In genomic region chr9:27019589-27019988, GRCh38 we compare ENCODE assay signal across 33 cellular contexts. TPM values are rescaled to one million over a fixed set of nuclear protein-coding genes. Genes with fewer than 3 reads are reported as not detected.
A peak's percentile ranks its signal among the peaks of the same experiment; 100 is the strongest.
DNase-seq lines count a peak whose midpoint lies in the region; ATAC-seq, FAIRE-seq and TF ChIP-seq lines count a peak whose summit lies in the region.
"Had no signal": no experiment of that assay in that cellular context is flagged by ENCODE, and none has a peak within 500 bp of the region (broad histone marks: within the 10 kb centered on the region; RNA-seq: fewer than 3 reads in every experiment).

No MANE protein-coding gene starts in this region.

- CTCF ChIA-PET in AG04449 (lab: Yijun Ruan, JAX) = interaction anchor here (0.9 to 4.9 kb wide), 2 partner anchors 10 to 13 kb away, joined by 3 to 26 read pairs; no protein-coding TSS in a partner anchor

- peaks cover 3% of the 10 kb centered on the region for H3K9me3 Mint-ChIP-seq in astrocyte (ENCODE audit: unreplicated experiment)
- H3K9me3 Mint-ChIP-seq: activated CD8-positive, alpha-beta T cell treated with anti-CD3 and anti-CD28 coated beads for 36 hours; effector memory CD8-positive, alpha-beta T cell; stimulated activated naive B cell treated with anti-CD40 and anti-IgM and Interleukin-4, amounts not matched to agents 10 μg/mL and 1 μg/mL and 100 μg/mL, for 72 hours had no signal

- H3K9me3 ChIP-seq in astrocyte (ENCODE audit: insufficient read depth, low read depth, low read length) = no peaks in the 10 kb centered on the region
- H3K9me3 ChIP-seq: esophagus squamous epithelium, sigmoid colon, thoracic aorta had no signal

- no peaks in the 10 kb centered on the region for H3K27me3 ChIP-seq in astrocyte (ENCODE audit: insufficient read depth, low read length)
- H3K27me3 ChIP-seq: esophagus squamous epithelium, hepatocyte, sigmoid colon had no signal

- FAIRE-seq in astrocyte (lab: Jason Lieb, UNC) = no peak

- ATAC-seq in HG03565 (IDR thresholded peaks at IDR 0.05; ENCODE audit: unreplicated experiment) = no peak
- ATAC-seq: activated CD8-positive, alpha-beta T cell treated with anti-CD3 and anti-CD28 coated beads for 36 hours; CD8-positive, alpha-beta T cell; effector memory CD8-positive, alpha-beta T cell; left ventricle myocardium superior had no signal

- H2AFZ ChIP-seq in astrocyte (ENCODE audit: low read depth, low read length) = no peak overlapping the region
- H2AFZ ChIP-seq: hepatocyte had no signal

- H3K9ac ChIP-seq in astrocyte (ENCODE audit: low read length) = no peak overlapping the region
- H3K9ac ChIP-seq: KMS-11 had no signal

- POLR2A ChIA-PET in AG04449 (lab: Yijun Ruan, JAX) = no interaction called here

- peaks cover 13% of the 10 kb centered on the region for H3K36me3 Mint-ChIP-seq in astrocyte (ENCODE audit: low read depth, unreplicated experiment)

- H3K4me1 ChIP-seq in astrocyte (ENCODE audit: insufficient read depth, low read length) = no peaks in the 10 kb centered on the region
- H3K4me1 ChIP-seq: esophagus squamous epithelium, sigmoid colon had no signal

- H3K4me3 Mint-ChIP-seq in astrocyte (ENCODE audit: unreplicated experiment) = no peak overlapping the region
- H3K4me3 Mint-ChIP-seq: activated CD8-positive, alpha-beta T cell treated with anti-CD3 and anti-CD28 coated beads for 36 hours; CD8-positive, alpha-beta T cell; effector memory CD8-positive, alpha-beta T cell; nephron progenitor cell; stimulated activated naive B cell treated with anti-CD40 and anti-IgM and Interleukin-4, amounts not matched to agents 10 μg/mL and 1 μg/mL and 100 μg/mL, for 72 hours had no signal

- TF ChIP-seq CTCF in AG04449 (IDR thresholded peaks at IDR 0.05; ENCODE audit: insufficient read depth, low read length, missing control alignments) = no peak
- TF ChIP-seq CTCF in astrocyte (IDR thresholded peaks at IDR 0.05; ENCODE audit: insufficient read depth, low read depth, low read length) = no peak

- H3K36me3 ChIP-seq in astrocyte (ENCODE audit: insufficient read depth, low read length) = peaks cover 7% of the 10 kb centered on the region

- H3K79me2 ChIP-seq in astrocyte (ENCODE audit: insufficient read depth, low read length) = no peaks in the 10 kb centered on the region
- H3K79me2 ChIP-seq: hepatocyte had no signal

- H3K27ac ChIP-seq in astrocyte (ENCODE audit: low read depth, low read length) = no peak overlapping the region
- H3K27ac ChIP-seq: esophagus squamous epithelium, hepatocyte, KMS-11, sigmoid colon, SK-N-MC, thoracic aorta had no signal

- no peak overlapping the region for H3K27ac Mint-ChIP-seq in astrocyte (ENCODE audit: unreplicated experiment)
- H3K27ac Mint-ChIP-seq: activated CD8-positive, alpha-beta T cell treated with anti-CD3 and anti-CD28 coated beads for 36 hours; CD8-positive, alpha-beta T cell; effector memory CD8-positive, alpha-beta T cell; nephron progenitor cell; stimulated activated naive B cell treated with anti-CD40 and anti-IgM and Interleukin-4, amounts not matched to agents 10 μg/mL and 1 μg/mL and 100 μg/mL, for 72 hours had no signal

- H3K27me3 Mint-ChIP-seq in astrocyte (ENCODE audit: low read depth, unreplicated experiment) = no peaks in the 10 kb centered on the region
- H3K27me3 Mint-ChIP-seq: activated CD8-positive, alpha-beta T cell treated with anti-CD3 and anti-CD28 coated beads for 36 hours; effector memory CD8-positive, alpha-beta T cell; stimulated activated naive B cell treated with anti-CD40 and anti-IgM and Interleukin-4, amounts not matched to agents 10 μg/mL and 1 μg/mL and 100 μg/mL, for 72 hours had no signal

- H3K4me1 Mint-ChIP-seq in astrocyte (ENCODE audit: low read depth, unreplicated experiment) = peaks cover 3% of the 10 kb centered on the region
- H3K4me1 Mint-ChIP-seq: nephron progenitor cell had no signal

- DNase-seq in AG04449 (ENCODE audit: low read depth, low spot score) = peak; percentile 4
- DNase-seq in HCEC 1CT = peak; percentile 30
- DNase-seq in astrocyte (ENCODE audit: low read depth) = peak; percentile 10
- DNase-seq in fibroblast of peridontal ligament (ENCODE audit: extremely low read depth) = peak; percentile 78
- no peak for DNase-seq in NCI-H524 treated with DMSO at 0.1 percent for 48 hours (lab: John Stamatoyannopoulos, UW)
- no peak for DNase-seq in HT-29 (ENCODE audit: low spot score)
- DNase-seq in COR-L47 (lab: John Stamatoyannopoulos, UW) = no peak
- DNase-seq: activated CD4-positive, CD25-positive, alpha-beta regulatory T cell; activated CD8-positive, alpha-beta T cell treated with anti-CD3 and anti-CD28 coated beads for 36 hours; activated naive CD4-positive, alpha-beta T cell; activated T-cell treated with anti-CD3 and anti-CD28 coated beads, Interleukin-2, amount 50 U/mL, for 1 hour; aorta; CD8-positive, alpha-beta T cell; DMS79 treated with DMSO at 0.1 percent for 48 hours; effector memory CD8-positive, alpha-beta T cell; esophagus squamous epithelium; left ventricle myocardium superior; NCI-H1105; NCI-H2081 treated with DMSO at 0.1 percent for 48 hours; NCI-H510A; nephron progenitor cell; NK-92 treated with Interleukin-12 subunit alpha and Interleukin-12 subunit beta, amount 100 ng/mL, for 24 hours; RPMI8226; sigmoid colon; stimulated activated CD4-positive, alpha-beta T cell treated with anti-CD3 and anti-CD28 coated beads, Interleukin-2, amount 100 ng/mL, for 24 hours; stimulated activated naive B cell treated with anti-CD40 and anti-IgM and Interleukin-4, amounts not matched to agents 10 μg/mL and 1 μg/mL and 100 μg/mL, for 72 hours had no signal

- no peak overlapping the region for H3K4me3 ChIP-seq in AG04449 (ENCODE audit: low read depth, low read length)
- H3K4me3 ChIP-seq in astrocyte (ENCODE audit: insufficient read depth, low read depth, low read length) = no peak overlapping the region
- H3K4me3 ChIP-seq: esophagus squamous epithelium, hepatocyte, sigmoid colon, SK-N-MC, thoracic aorta had no signal

- H3K4me2 ChIP-seq in astrocyte (ENCODE audit: low read length) = no peak overlapping the region
- H3K4me2 ChIP-seq: hepatocyte, KMS-11 had no signal

- no peaks in the 10 kb centered on the region for H4K20me1 ChIP-seq in astrocyte (ENCODE audit: insufficient read depth, low read length)

RNA-seq across cellular contexts. Expression of gene LRRC19, which starts 14.1 kb away (rescaled TPM):
- total RNA-seq in astrocyte = not detected in 2 replicates
- 0.08 TPM in 1 of 2 replicates, not detected in the other for total RNA-seq in HT-29 (2014; rRNA removed; shearing (Covaris generic))
- total RNA-seq: activated CD8-positive, alpha-beta T cell treated with anti-CD3 and anti-CD28 coated beads for 36 hours; aorta; CD8-positive, alpha-beta T cell; cerebellum; esophagus squamous epithelium; left ventricle myocardium superior; mononuclear cell; thoracic aorta had no signal

Comparison
In these comparisons a context has a peak if more than half of its experiments do, and no peak if none do; other contexts are left out.
1. DNase-seq: peak in AG04449 (single experiment), HCEC 1CT (single experiment), astrocyte (single experiment) and fibroblast of peridontal ligament (single experiment); none in NCI-H524 treated with DMSO at 0.1 percent for 48 hours (single experiment), HT-29 (single experiment) and COR-L47 (single experiment).